8 cellular contexts compared by ENCODE assay signal in the genomic region with DNA sequence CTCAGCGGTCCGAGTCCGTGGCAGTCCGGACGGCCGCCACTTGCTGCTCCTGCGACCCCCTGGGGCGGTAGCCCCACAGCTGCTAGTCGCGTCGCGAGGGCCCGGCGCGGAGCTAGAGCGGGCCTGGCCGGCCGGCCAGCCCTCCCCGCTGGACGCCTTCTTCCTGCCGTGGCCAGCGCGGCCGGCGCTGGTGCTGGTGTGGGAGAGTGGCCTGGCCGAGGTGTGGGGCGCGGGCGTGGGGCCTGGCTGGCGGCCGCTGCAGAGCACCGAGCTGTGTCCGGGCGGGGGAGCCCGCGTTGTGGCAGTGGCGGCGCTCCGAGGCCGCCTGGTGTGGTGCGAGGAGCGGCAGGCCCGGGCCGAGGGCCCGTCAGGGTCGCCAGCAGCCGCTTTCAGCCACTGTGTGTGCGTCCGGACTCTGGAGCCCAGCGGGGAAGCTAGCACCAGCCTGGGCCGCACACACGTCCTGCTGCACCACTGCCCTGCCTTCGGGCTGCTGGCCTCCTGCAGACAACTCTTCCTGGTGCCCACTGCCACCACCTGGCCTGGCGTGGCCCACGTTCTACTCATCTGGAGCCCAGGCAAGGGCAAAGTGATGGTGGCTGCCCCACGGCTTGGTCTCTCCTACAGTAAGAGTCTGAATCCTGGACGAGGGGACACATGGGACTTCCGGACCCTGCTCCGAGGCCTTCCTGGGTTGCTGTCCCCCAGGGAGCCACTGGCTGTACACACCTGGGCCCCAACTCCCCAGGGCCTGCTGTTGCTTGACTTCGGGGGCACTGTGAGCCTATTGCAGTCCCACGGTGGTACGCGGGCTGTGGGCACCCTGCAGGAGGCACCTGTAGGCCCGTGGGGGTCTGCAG. TPM values are rescaled to one million over a fixed set of nuclear protein-coding genes. Genes with fewer than 3 reads are reported as not detected.
DNase-seq lines count a peak whose midpoint lies in the region; ATAC-seq and TF ChIP-seq lines count a peak whose summit lies in the region.

No MANE protein-coding gene starts in this region.

- H3K36me3 Mint-ChIP-seq in H9 (ENCODE audit: insufficient read depth in 1 of 3, low read depth in 3 of 3) = no peaks in the 10 kb centered on the region
- no peaks in the 10 kb centered on the region for H3K36me3 Mint-ChIP-seq in activated naive CD8-positive, alpha-beta T cell

- H3T11ph ChIP-seq in H9 (ENCODE audit: low read length) = no peak overlapping the region

- DNase-seq in NCI-H1092 treated with DMSO at 0.1 percent for 48 hours (lab: John Stamatoyannopoulos, UW) = peak; percentile 17
- no peak for DNase-seq in NCI-H1092 (lab: John Stamatoyannopoulos, UW)
- peak; percentile 59 for DNase-seq in H9
- peak; percentile 18 for DNase-seq in MM.1S
- DNase-seq in heart left ventricle = peak in 4 of 5 donors; percentile 37 to 75 (median 47)
- DNase-seq in posterior cingulate gyrus = peak in 6 of 10 donors; percentile 15 to 87 (median 58)
- no peak for DNase-seq in NCI-H526 treated with DMSO at 0.1 percent for 48 hours (lab: John Stamatoyannopoulos, UW)

- H2AFZ ChIP-seq in H9 (ENCODE audit: low read length) = no peak overlapping the region
- peak overlapping the region; percentile 80 for H2AFZ ChIP-seq in MM.1S (ENCODE audit: low read length)

- intact Hi-C loops in heart left ventricle (cut with DNase I) = loop anchor here in 4 of 10 donors (2.0 to 5.0 kb wide), 2 partner anchors 52 to 225 kb away; no protein-coding TSS in a partner anchor
- intact Hi-C loops in posterior cingulate gyrus (cut with DNase I) = loop anchor here (2.0 kb wide), 1 partner anchor 55 kb away; a partner anchor contains a TSS

- H3K4me3 ChIP-seq in MM.1S (ENCODE audit: low read length) (peak overlapping the region; percentile 82), heart left ventricle (peak overlapping the region; percentile 79 to 99 (median 94))

- H3K36me3 ChIP-seq in MM.1S (replicated peaks; ENCODE audit: insufficient read depth, low read length) (no peaks in the 10 kb centered on the region), heart left ventricle (peaks cover 0 to 14% (median 8%) of the 10 kb centered on the region in 9 donors)

- H3K9me3 ChIP-seq in H9 (ENCODE audit: control insufficient read depth, low read depth, low read length) (no peaks in the 10 kb centered on the region), MM.1S (replicated peaks; ENCODE audit: insufficient read depth, low read length) (no peaks in the 10 kb centered on the region), heart left ventricle (no peaks in the 10 kb centered on the region)

- H2BK15ac ChIP-seq in H9 (ENCODE audit: low read depth, low read length) = no peak overlapping the region

- peak in 3 of 4 donors; percentile 6 to 61 (median 61) for ATAC-seq in heart left ventricle

- no peak overlapping the region for H3K18ac ChIP-seq in H9 (ENCODE audit: insufficient read length, low read depth, low read length)

- no peak overlapping the region for H3K56ac ChIP-seq in H9 (ENCODE audit: insufficient read length, low read depth, low read length)

- H3K27ac Mint-ChIP-seq in H9 = peak overlapping the region in 1 of 3 experiments; percentile 55; a peak in 1 of 7 replicates
- H3K27ac Mint-ChIP-seq in activated naive CD8-positive, alpha-beta T cell = peak overlapping the region; percentile 82

- no peaks in the 10 kb centered on the region; the same call in 1 of the 2 replicates for H3K79me2 ChIP-seq in H9 (ENCODE audit: insufficient read depth, low read length)
- H3K79me2 ChIP-seq in MM.1S (ENCODE audit: low read length) = peaks cover 28% of the 10 kb centered on the region

- H4K8ac ChIP-seq in H9 (replicated peaks; ENCODE audit: insufficient read length, low read depth, low read length) = no peak overlapping the region

- peak overlapping the region; percentile 8; the same call in 1 of the 2 replicates for H3K14ac ChIP-seq in H9 (ENCODE audit: insufficient read depth, low read length)

- H4K91ac ChIP-seq in H9 (ENCODE audit: insufficient read length, low read depth, low read length) = no peak overlapping the region

- H3K4me1 Mint-ChIP-seq in H9 = peaks cover 15 to 17% of the 10 kb centered on the region in 2 experiments
- peaks cover 25% of the 10 kb centered on the region for H3K4me1 Mint-ChIP-seq in activated naive CD8-positive, alpha-beta T cell (ENCODE audit: low read depth)

- H2BK20ac ChIP-seq in H9 (ENCODE audit: low read depth, low read length, poor library complexity, severe bottlenecking) = no peak overlapping the region

- no peak overlapping the region for H2BK5ac ChIP-seq in H9 (ENCODE audit: insufficient read length, low read length)

- no peaks in the 10 kb centered on the region for H3K4me1 ChIP-seq in H9 (ENCODE audit: insufficient read depth, low read length)
- H3K4me1 ChIP-seq in MM.1S (ENCODE audit: low read length) = peaks cover 9% of the 10 kb centered on the region; the same call in 1 of the 2 replicates
- H3K4me1 ChIP-seq in heart left ventricle = peaks cover 8 to 50% (median 33%) of the 10 kb centered on the region in 12 donors

- no peak overlapping the region for H4K5ac ChIP-seq in H9 (ENCODE audit: insufficient read length, low read depth, low read length)

- H3K27me3 Mint-ChIP-seq in H9 (ENCODE audit: low read depth) = peaks cover 18% of the 10 kb centered on the region
- no peaks in the 10 kb centered on the region for H3K27me3 Mint-ChIP-seq in activated naive CD8-positive, alpha-beta T cell

- TF ChIP-seq CTCF in H9 (conservative IDR thresholded peaks at IDR 0.05) = no peak
- TF ChIP-seq CTCF in MM.1S (IDR thresholded peaks at IDR 0.05; ENCODE audit: low read length) = no peak; the same call in 1 of the 2 replicates
- TF ChIP-seq CTCF in heart left ventricle (IDR thresholded peaks at IDR 0.05) = peak in 2 of 12 donors; percentile 10

- no peak for TF ChIP-seq POLR2A in heart left ventricle (IDR thresholded peaks at IDR 0.05)

- no peak overlapping the region for H2BK12ac ChIP-seq in H9 (ENCODE audit: insufficient read length, low read depth, low read length)

- H3K9me3 Mint-ChIP-seq in H9 = no peaks in the 10 kb centered on the region
- H3K9me3 Mint-ChIP-seq in activated naive CD8-positive, alpha-beta T cell (ENCODE audit: low read depth) = no peaks in the 10 kb centered on the region

- H2AK5ac ChIP-seq in H9 (ENCODE audit: insufficient read length, low read length) = no peak overlapping the region

- H3K4me3 Mint-ChIP-seq in H9 = peak overlapping the region; percentile 76 to 86
- H3K4me3 Mint-ChIP-seq in activated naive CD8-positive, alpha-beta T cell = peak overlapping the region; percentile 85

- peaks cover 9% of the 10 kb centered on the region for H3K23me2 ChIP-seq in H9 (ENCODE audit: insufficient read length, low read depth, low read length, poor library complexity, severe bottlenecking)

- H3K27ac ChIP-seq in H9 (ENCODE audit: insufficient read length, low read depth, low read length) = no peak overlapping the region
- peak overlapping the region; percentile 47; the same call in 1 of the 2 replicates for H3K27ac ChIP-seq in MM.1S (ENCODE audit: low read length)
- peak overlapping the region; percentile 85 to 98 (median 92) for H3K27ac ChIP-seq in heart left ventricle

- no CpG with 5 or more reads among the region's 64 CpGs for WGBS in H9 (ENCODE audit: extremely low coverage, insufficient read length, low lambda C conversion rate)
- WGBS in heart left ventricle, 4 donors = 8 to 51% (median 12%) methylated on average over 8 to 64 of the region's 64 CpGs

- H3K4me2 ChIP-seq in H9 (ENCODE audit: insufficient read depth, insufficient read length, low read length) (peak overlapping the region; percentile 82), MM.1S (ENCODE audit: low read depth, low read length) (peak overlapping the region; percentile 99)

- no peak overlapping the region for H3K23ac ChIP-seq in H9 (ENCODE audit: insufficient read length, low read depth, low read length)

- no peaks in the 10 kb centered on the region for H3K9me2 ChIP-seq in MM.1S (replicated peaks; ENCODE audit: insufficient read depth, low read length)

- H2BK120ac ChIP-seq in H9 (ENCODE audit: low read depth, low read length, poor library complexity, severe bottlenecking) = no peak overlapping the region

- H3K9ac ChIP-seq in H9 (ENCODE audit: extremely low read depth, insufficient read length, low read length) (peak overlapping the region; percentile 73), MM.1S (ENCODE audit: low read length) (peak overlapping the region; percentile 86)

- no peaks in the 10 kb centered on the region for H4K20me1 ChIP-seq in H9 (ENCODE audit: control insufficient read depth, insufficient read depth, insufficient read length)
- H4K20me1 ChIP-seq in MM.1S (ENCODE audit: insufficient read depth, low read length) = no peaks in the 10 kb centered on the region

- H3K27me3 ChIP-seq in H9 (ENCODE audit: insufficient read depth, low read length) (no peaks in the 10 kb centered on the region), MM.1S (replicated peaks; ENCODE audit: insufficient read depth, low read length) (no peaks in the 10 kb centered on the region), heart left ventricle (no peaks in the 10 kb centered on the region)

- H3F3A ChIP-seq in MM.1S (ENCODE audit: insufficient read depth, low read length) = 0 out of 2 replicates have a peak, but pooled peaks cover 8% of the 10 kb centered on the region

- no peak overlapping the region for H3K4ac ChIP-seq in H9 (ENCODE audit: low read depth, low read length)

- H3K79me1 ChIP-seq in H9 (ENCODE audit: insufficient read depth, low read depth, low read length, poor library complexity, severe bottlenecking) = peaks cover 3% of the 10 kb centered on the region

RNA-seq across cellular contexts. Expression of a gene that starts 0.6 kb away (rescaled TPM):
- 18.4 and 18.7 TPM in 2 replicates for total RNA-seq in H9 (2021)
- total RNA-seq in heart left ventricle = 10 to 100 TPM in 6 of 9 donors, 1 to 10 TPM in 3; 7.8 to 23.1 (median 12.4) TPM
- polyA plus RNA-seq in heart left ventricle = 10 to 100 TPM in 1 of 2 donors, 1 to 10 TPM in 1; 7.6 to 12.9 TPM

RNA-seq across cellular contexts. Expression of a gene that starts 9.8 kb away (rescaled TPM):
- total RNA-seq in H9 (2021) (18.5 and 20.4 TPM in 2 replicates), heart left ventricle (10 to 100 TPM; 28.5 to 84.2 (median 45.4) TPM)
- polyA plus RNA-seq in heart left ventricle = 10 to 100 TPM; 33.4 to 43.9 TPM

RNA-seq across cellular contexts. Expression of a gene that starts 54.4 kb away (rescaled TPM):
- total RNA-seq in H9 (2021) = 79.2 and 80.5 TPM in 2 replicates
- 10 to 100 TPM; 38.7 to 63.2 (median 53.5) TPM for total RNA-seq in heart left ventricle
- 10 to 100 TPM; 29.5 to 39.4 TPM for polyA plus RNA-seq in heart left ventricle

Comparison
In these comparisons a context has a peak if more than half of its experiments do, and no peak if none do; other contexts are left out.
1. DNase-seq: peak in NCI-H1092 treated with DMSO at 0.1 percent for 48 hours (single experiment), H9 (single experiment), MM.1S (single experiment), heart left ventricle (4 of 5) and posterior cingulate gyrus (6 of 10); none in NCI-H1092 (single experiment) and NCI-H526 treated with DMSO at 0.1 percent for 48 hours (single experiment).